In the genomic region with DNA sequence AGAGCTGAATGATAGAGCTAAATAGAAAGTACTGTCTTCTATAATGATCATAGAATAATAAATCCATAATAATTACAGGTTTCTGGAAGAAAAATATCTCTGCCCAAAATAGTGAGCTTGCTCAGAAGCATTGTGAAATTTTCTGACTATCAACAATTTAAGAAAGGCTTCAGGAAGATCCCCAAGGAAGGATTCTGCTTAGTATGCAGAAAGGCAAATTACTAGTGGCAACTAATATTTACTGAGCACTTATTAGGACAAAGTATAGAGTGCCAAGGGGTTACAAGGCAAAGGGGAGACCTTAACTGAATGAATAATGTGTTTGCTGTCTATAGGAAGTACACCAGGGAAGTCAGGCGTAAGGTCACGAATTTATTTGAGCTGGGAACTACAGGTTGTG, we compare ENCODE assay signal across 8 cellular contexts.
"Had no signal": no experiment of that assay in that cellular context is flagged by ENCODE, and none has a peak within 500 bp of the region (broad histone marks: within the 10 kb centered on the region; RNA-seq: fewer than 3 reads in every experiment).

No MANE protein-coding gene starts in this region.

- FAIRE-seq: G401.6, GM12878, GM12891, GM12892, GM18507, GM19239 had no signal

- H3K4me3 ChIP-seq: GM12878 had no signal

- DNase-seq: GDM1, GF-D8 had no signal

- ATAC-seq: GM12878 had no signal
